In genomic region chr3:13963137-13963886, GRCh38 we compare ENCODE assay signal across 19 cellular contexts.
"Had no signal": no experiment of that assay in that cellular context is flagged by ENCODE, and none has a peak within 500 bp of the region (broad histone marks: within the 10 kb centered on the region; RNA-seq: fewer than 3 reads in every experiment).

No MANE protein-coding gene starts in this region.

- H3K36me3 ChIP-seq: cardiac muscle cell, neural progenitor cell, prostate gland, stomach, WERI-Rb-1 had no signal

- H3K27me3 ChIP-seq: cardiac muscle cell, neural progenitor cell, stomach had no signal

- DNase-seq: activated CD4-positive, alpha-beta T cell treated with anti-CD3 and anti-CD28 coated beads for 4 hours; dermis blood vessel endothelial cell; effector memory CD4-positive, alpha-beta T cell; left cardiac atrium; mesendoderm; naive thymus-derived CD4-positive, alpha-beta T cell; right cardiac atrium; stimulated activated CD4-positive, alpha-beta T cell treated with anti-CD3 and anti-CD28 coated beads, Interleukin-2, amount 100 ng/mL, for 48 hours; stomach; SW 1271; WERI-Rb-1 had no signal

- H3K9me3 Mint-ChIP-seq: activated T-helper 1 cell treated with anti-CD3 and anti-CD28 coated beads, Interleukin-12 subunit alpha, Interleukin-12 subunit beta, Interleukin-2, Interleukin-4 antibody, amounts not matched to agents 30 ng/mL and 10 ng/mL and 1 ng/mL, durations not matched to agents 14 hours and 24 hours and 36 hours; neural progenitor cell; type B pancreatic cell had no signal

- H3K36me3 Mint-ChIP-seq: neural progenitor cell, type B pancreatic cell had no signal

- H3K27ac Mint-ChIP-seq: activated naive CD8-positive, alpha-beta T cell; activated T-helper 1 cell treated with anti-CD3 and anti-CD28 coated beads, Interleukin-12 subunit alpha, Interleukin-12 subunit beta, Interleukin-2, Interleukin-4 antibody, amounts not matched to agents 30 ng/mL and 10 ng/mL and 1 ng/mL, durations not matched to agents 14 hours and 24 hours and 36 hours; naive thymus-derived CD4-positive, alpha-beta T cell; neural progenitor cell; type B pancreatic cell had no signal

- H3K4me3 Mint-ChIP-seq: activated naive CD8-positive, alpha-beta T cell; activated T-helper 1 cell treated with anti-CD3 and anti-CD28 coated beads, Interleukin-12 subunit alpha, Interleukin-12 subunit beta, Interleukin-2, Interleukin-4 antibody, amounts not matched to agents 30 ng/mL and 10 ng/mL and 1 ng/mL, durations not matched to agents 14 hours and 24 hours and 36 hours; naive thymus-derived CD4-positive, alpha-beta T cell; neural progenitor cell; type B pancreatic cell had no signal

- H3K4me1 Mint-ChIP-seq: neural progenitor cell had no signal

- FAIRE-seq: endothelial cell of umbilical vein had no signal

- H3K4me3 ChIP-seq: cardiac muscle cell, neural progenitor cell, prostate gland, skin epidermis, stomach had no signal

- ATAC-seq: left cardiac atrium; naive thymus-derived CD4-positive, alpha-beta T cell; right cardiac atrium had no signal
